8 cellular contexts compared by ENCODE assay signal in genomic region chr11:65780770-65781151, GRCh38. TPM values are rescaled to one million over a fixed set of nuclear protein-coding genes. Genes with fewer than 3 reads are reported as not detected.
A peak's percentile ranks its signal among the peaks of the same experiment; 100 is the strongest.
DNase-seq lines count a peak whose midpoint lies in the region; ATAC-seq and TF ChIP-seq lines count a peak whose summit lies in the region.

AP5B1 (minus strand) TSS chr11:65780976; CDS start chr11:65780591, 385 bp downstream.

- H3K36me3 ChIP-seq in KMS-11 (ENCODE audit: insufficient read depth) = no peaks in the 10 kb centered on the region

- H3K4me3 Mint-ChIP-seq in WTC11 = peak within 1 kb of the TSS; percentile 86

- peaks cover 20% of the 10 kb centered on the region; the same call in 1 of the 2 replicates for H3K79me2 ChIP-seq in KMS-11 (ENCODE audit: insufficient read depth, low read depth)

- CTCF ChIA-PET in WTC11 (lab: Charles Lee) = interaction anchor here (0.5 to 4.3 kb wide), 35 partner anchors 10 to 265 kb away, joined by 3 to 159 read pairs (median 16); partner anchors contain the start of genes CCDC85B, CFL1, KAT5 and MUS81

- DNase-seq in EL (peak; percentile 73), WTC11 (ENCODE audit: low spot score) (peak; percentile 53), caudate nucleus (lab: John Stamatoyannopoulos, UW) (peak in 30 of 61 donors; percentile 5 to 69 (median 34)), islet precursor cell (peak; percentile 86), NCI-H446 treated with DMSO at 0.1 percent for 48 hours (lab: John Stamatoyannopoulos, UW) (no peak)
- peak; percentile 53 to 68 for DNase-seq in stimulated activated CD4-positive, alpha-beta T cell treated with anti-CD3 and anti-CD28 coated beads, Interleukin-15, amount 100 ng/mL, for 1 hour (ENCODE audit: low read depth in 1 of 2, low spot score in 1 of 2)

- peak within 1 kb of the TSS; percentile 86 for H3K4me2 ChIP-seq in KMS-11

- H3K27ac ChIP-seq in KMS-11 (peak within 1 kb of the TSS; percentile 70), caudate nucleus (ENCODE audit: low read depth, low read length) (peak within 1 kb of the TSS; percentile 36)

- peak within 1 kb of the TSS; percentile 80 for H3K9ac ChIP-seq in KMS-11

- no peak for TF ChIP-seq CTCF in KMS-11 (conservative IDR thresholded peaks at IDR 0.05; ENCODE audit: low read depth, low read length)
- no peak for TF ChIP-seq CTCF in WTC11 (IDR thresholded peaks at IDR 0.05)

- peak; percentile 55 for ATAC-seq in GM21447 (IDR thresholded peaks at IDR 0.05; ENCODE audit: unreplicated experiment)
- peak; percentile 17 for ATAC-seq in WTC11

- H3K27me3 ChIP-seq in KMS-11 (ENCODE audit: insufficient read depth, low read depth) = no peaks in the 10 kb centered on the region; the same call in 1 of the 2 replicates

- no peak within 1 kb of the TSS for H3K4me3 ChIP-seq in KMS-11 (IDR thresholded peaks at IDR 0.05; ENCODE audit: insufficient read depth, low read depth, low read length)

- POLR2A ChIA-PET in WTC11 (lab: Charles Lee) = interaction anchor here (1.2 kb wide), 1 partner anchor 79 kb away, joined by 4 read pairs; the partner anchor contains the start of gene MUS81

- H3K27ac Mint-ChIP-seq in WTC11 = peak within 1 kb of the TSS; percentile 68; the same call in 1 of the 2 replicates

- H2AFZ ChIP-seq in KMS-11 (ENCODE audit: low read depth) = peak within 1 kb of the TSS; percentile 57

- H3K36me3 Mint-ChIP-seq in WTC11 = no peaks in the 10 kb centered on the region

- H3K4me1 ChIP-seq in KMS-11 (ENCODE audit: low read depth, poor library complexity, severe bottlenecking) = peaks cover 29% of the 10 kb centered on the region

- peaks cover 26% of the 10 kb centered on the region for H3K4me1 Mint-ChIP-seq in WTC11

- peaks cover 3% of the 10 kb centered on the region; the same call in 1 of the 2 replicates for H4K20me1 ChIP-seq in KMS-11 (ENCODE audit: insufficient read depth)

- no peaks in the 10 kb centered on the region for H3K9me3 Mint-ChIP-seq in WTC11

- peaks cover 40% of the 10 kb centered on the region for H3K27me3 Mint-ChIP-seq in WTC11 (ENCODE audit: low read depth)

TF ChIP-seq in WTC11, 78 proteins besides CTCF, POLR2A, EP300 and RAD21:
- no peak for TF ChIP-seq ZNF138 (CRISPR knock-in tag; conservative IDR thresholded peaks at IDR 0.05)
- TF ChIP-seq ZNF317 (CRISPR knock-in tag; IDR thresholded peaks at IDR 0.05; ENCODE audit: borderline replicate concordance, low read depth) = 0 out of 2 replicates have a peak, but pooled peaks have one; percentile 24
- 0 out of 2 replicates have a peak, but pooled peaks have one; percentile 0 for TF ChIP-seq ZNF219 (CRISPR knock-in tag; IDR thresholded peaks at IDR 0.05; ENCODE audit: borderline replicate concordance)
- no peak for TF ChIP-seq MLX (CRISPR knock-in tag; IDR thresholded peaks at IDR 0.05)
- TF ChIP-seq ZNF532 (CRISPR knock-in tag; IDR thresholded peaks at IDR 0.05; ENCODE audit: borderline replicate concordance) = no peak
- no peak for TF ChIP-seq ZNF423 (CRISPR knock-in tag; IDR thresholded peaks at IDR 0.05)

RNA-seq across cellular contexts. Expression of gene AP5B1, which starts in this region (rescaled TPM):
- 16.5 to 17.7 TPM (median 17.2 TPM) in 3 replicates for total RNA-seq in WTC11 (2021)
